32 cellular contexts compared by ENCODE assay signal in genomic region chr14:30990766-30991165, GRCh38. TPM values are rescaled to one million over a fixed set of nuclear protein-coding genes. Genes with fewer than 3 reads are reported as not detected.
DNase-seq lines count a peak whose midpoint lies in the region; ATAC-seq, FAIRE-seq and TF ChIP-seq lines count a peak whose summit lies in the region.
"Had no signal": no experiment of that assay in that cellular context is flagged by ENCODE, and none has a peak within 500 bp of the region (broad histone marks: within the 10 kb centered on the region; RNA-seq: fewer than 3 reads in every experiment).

No MANE protein-coding gene starts in this region.

- H4K20me1 ChIP-seq in GM23248 (ENCODE audit: insufficient read depth) (no peaks in the 10 kb centered on the region), mammary epithelial cell (ENCODE audit: insufficient read depth, low read length) (peaks cover 11% of the 10 kb centered on the region)

- TF ChIP-seq EP300 in A549 (IDR thresholded peaks at IDR 0.05), result no peak

- no peak overlapping the region for H3K9ac ChIP-seq in GM23248
- no peak overlapping the region for H3K9ac ChIP-seq in mammary epithelial cell (ENCODE audit: insufficient read depth, low read length)
- H3K9ac ChIP-seq: neural progenitor cell, parathyroid adenoma had no signal

- H3K4me3 Mint-ChIP-seq in naive thymus-derived CD4-positive, alpha-beta T cell, result no peak overlapping the region
- H3K4me3 Mint-ChIP-seq: activated CD4-positive, alpha-beta memory T cell treated with anti-CD3 and anti-CD28 coated beads for 36 hours; activated T-helper 1 cell treated with anti-CD3 and anti-CD28 coated beads, Interleukin-12 subunit alpha, Interleukin-12 subunit beta, Interleukin-2, Interleukin-4 antibody, amounts not matched to agents 30 ng/mL and 10 ng/mL and 1 ng/mL, durations not matched to agents 14 hours and 24 hours and 36 hours; CD8-positive, alpha-beta T cell; H9; neural progenitor cell; T-helper 2 cell treated with Interferon-gamma antibody and Interleukin-4, amounts not matched to agents 5 μg/mL and 100 μg/mL, for 36 hours had no signal

- CTCF ChIA-PET in A549 (lab: Yijun Ruan, JAX), result no interaction called here
- CTCF ChIA-PET in naive thymus-derived CD4-positive, alpha-beta T cell (lab: Charles Lee), result no interaction called here
- CTCF ChIA-PET in mammary epithelial cell (lab: Charles Lee; ENCODE audit: low non-redundant PET), result no interaction called here

- H3K27me3 ChIP-seq in GM23248 (replicated peaks; ENCODE audit: insufficient read depth) (no peaks in the 10 kb centered on the region), mammary epithelial cell (ENCODE audit: insufficient read depth, low read length) (no peaks in the 10 kb centered on the region)
- H3K27me3 ChIP-seq in naive thymus-derived CD4-positive, alpha-beta T cell (ENCODE audit: control insufficient read depth in 2 of 2, insufficient read depth in 2 of 2, low read length in 2 of 2), result no peaks in the 10 kb centered on the region
- H3K27me3 ChIP-seq: left lung, neural progenitor cell, right atrium auricular region had no signal

- peaks cover 100% of the 10 kb centered on the region for H3K79me2 ChIP-seq in GM23248 (ENCODE audit: insufficient read depth)
- H3K79me2 ChIP-seq in mammary epithelial cell (ENCODE audit: insufficient read depth, low read length), result peaks cover 96% of the 10 kb centered on the region

- no peaks in the 10 kb centered on the region for H3K27me3 Mint-ChIP-seq in naive thymus-derived CD4-positive, alpha-beta T cell
- H3K27me3 Mint-ChIP-seq: activated CD4-positive, alpha-beta memory T cell treated with anti-CD3 and anti-CD28 coated beads for 36 hours had no signal

- H3K36me3 ChIP-seq in GM23248 (ENCODE audit: low read depth) (no peaks in the 10 kb centered on the region), mammary epithelial cell (ENCODE audit: insufficient read depth, low read length) (no peaks in the 10 kb centered on the region)
- no peaks in the 10 kb centered on the region for H3K36me3 ChIP-seq in naive thymus-derived CD4-positive, alpha-beta T cell (ENCODE audit: control insufficient read depth in 2 of 3, insufficient read depth in 3 of 3, low read length in 3 of 3)
- H3K36me3 ChIP-seq: left lung, neural progenitor cell, right atrium auricular region had no signal

- no peaks in the 10 kb centered on the region for H3K9me3 Mint-ChIP-seq in naive thymus-derived CD4-positive, alpha-beta T cell
- H3K9me3 Mint-ChIP-seq: activated CD4-positive, alpha-beta memory T cell treated with anti-CD3 and anti-CD28 coated beads for 36 hours; activated T-helper 1 cell treated with anti-CD3 and anti-CD28 coated beads, Interleukin-12 subunit alpha, Interleukin-12 subunit beta, Interleukin-2, Interleukin-4 antibody, amounts not matched to agents 30 ng/mL and 10 ng/mL and 1 ng/mL, durations not matched to agents 14 hours and 24 hours and 36 hours; CD8-positive, alpha-beta T cell; H9; T-helper 2 cell treated with Interferon-gamma antibody and Interleukin-4, amounts not matched to agents 5 μg/mL and 100 μg/mL, for 36 hours had no signal

- ATAC-seq in A549, result no peak
- no peak for ATAC-seq in naive thymus-derived CD4-positive, alpha-beta T cell
- ATAC-seq: CD8-positive, alpha-beta T cell; left lung had no signal

- H2AFZ ChIP-seq in GM23248, result no peak overlapping the region
- no peak overlapping the region for H2AFZ ChIP-seq in mammary epithelial cell (ENCODE audit: low read depth, low read length)
- H2AFZ ChIP-seq: neural progenitor cell, parathyroid adenoma had no signal

- FAIRE-seq in A549 (lab: Jason Lieb, UNC), result no peak
- FAIRE-seq: colon, GM12891 had no signal

- no peaks in the 10 kb centered on the region for H3K9me2 ChIP-seq in GM23248 (ENCODE audit: insufficient read depth)

- peaks cover 13 to 69% (median 61%) of the 10 kb centered on the region in 7 donors for H3K4me1 Mint-ChIP-seq in naive thymus-derived CD4-positive, alpha-beta T cell

- H3K4me1 ChIP-seq in A549 (peaks cover 53% of the 10 kb centered on the region), GM23248 (ENCODE audit: insufficient read depth) (peaks cover 22% of the 10 kb centered on the region), mammary epithelial cell (ENCODE audit: insufficient read depth, low read length) (peaks cover 18% of the 10 kb centered on the region)
- peaks cover 5% of the 10 kb centered on the region in 2 donors for H3K4me1 ChIP-seq in naive thymus-derived CD4-positive, alpha-beta T cell (ENCODE audit: control insufficient read depth in 2 of 2, insufficient read depth in 2 of 2, low read length in 2 of 2)

- in situ Hi-C loops in GM23248 (cut with MboI), result loop anchor here (25.0 kb wide), 1 partner anchor 347 kb away; no protein-coding TSS in a partner anchor
- in situ Hi-C loops in mammary epithelial cell (cut with MboI; ENCODE audit: low sequenced_read_pairs in 2 of 2), result no loop called here

- dilution Hi-C loops in mammary epithelial cell (cut with HindIII; ENCODE audit: low sequenced_read_pairs), result no loop called here

- peak overlapping the region; percentile 23; the same call in 1 of the 3 replicates for H3K4me2 ChIP-seq in A549
- H3K4me2 ChIP-seq in GM23248 (ENCODE audit: unreplicated experiment), result no peak overlapping the region
- no peak overlapping the region for H3K4me2 ChIP-seq in mammary epithelial cell (ENCODE audit: insufficient read depth, low read depth, low read length)
- H3K4me2 ChIP-seq: neural progenitor cell, smooth muscle cell had no signal

- H3K27ac ChIP-seq in A549, result no peak overlapping the region
- H3K27ac ChIP-seq in GM23248, result no peak overlapping the region
- no peak overlapping the region for H3K27ac ChIP-seq in naive thymus-derived CD4-positive, alpha-beta T cell (ENCODE audit: low read depth, low read length)
- H3K27ac ChIP-seq in mammary epithelial cell (ENCODE audit: insufficient read depth, low read depth, low read length), result no peak overlapping the region
- H3K27ac ChIP-seq: left lung, neural progenitor cell, parathyroid adenoma, right atrium auricular region had no signal

- intact Hi-C loops in naive thymus-derived CD4-positive, alpha-beta T cell (cut with micrococcal nuclease), result no loop called here
- intact Hi-C loops in mammary epithelial cell (cut with micrococcal nuclease), result no loop called here

- peaks cover 25% of the 10 kb centered on the region for H3F3A ChIP-seq in GM23248 (ENCODE audit: insufficient read depth)

- peak overlapping the region in 2 of 9 donors; percentile 6 to 34 for H3K27ac Mint-ChIP-seq in naive thymus-derived CD4-positive, alpha-beta T cell
- H3K27ac Mint-ChIP-seq: activated T-helper 1 cell treated with anti-CD3 and anti-CD28 coated beads, Interleukin-12 subunit alpha, Interleukin-12 subunit beta, Interleukin-2, Interleukin-4 antibody, amounts not matched to agents 30 ng/mL and 10 ng/mL and 1 ng/mL, durations not matched to agents 14 hours and 24 hours and 36 hours; neural progenitor cell; T-helper 2 cell treated with Interferon-gamma antibody and Interleukin-4, amounts not matched to agents 5 μg/mL and 100 μg/mL, for 36 hours had no signal

- TF ChIP-seq RAD21 in A549 (conservative IDR thresholded peaks at IDR 0.05 in 1 of 2, IDR thresholded peaks at IDR 0.05 in 1 of 2), result no peak

- POLR2A ChIA-PET in A549 (lab: Yijun Ruan, JAX), result no interaction called here
- POLR2A ChIA-PET in naive thymus-derived CD4-positive, alpha-beta T cell (lab: Charles Lee), result no interaction called here

- H3K36me3 Mint-ChIP-seq in naive thymus-derived CD4-positive, alpha-beta T cell, result peaks cover 0 to 14% (median 7%) of the 10 kb centered on the region in 5 donors
- H3K36me3 Mint-ChIP-seq: activated CD4-positive, alpha-beta memory T cell treated with anti-CD3 and anti-CD28 coated beads for 36 hours had no signal

- no peaks in the 10 kb centered on the region for H3K9me3 ChIP-seq in A549
- no peaks in the 10 kb centered on the region for H3K9me3 ChIP-seq in GM23248 (ENCODE audit: low read depth)
- H3K9me3 ChIP-seq in naive thymus-derived CD4-positive, alpha-beta T cell (ENCODE audit: control insufficient read depth in 2 of 3, low read length in 3 of 3), result no peaks in the 10 kb centered on the region
- H3K9me3 ChIP-seq in mammary epithelial cell (replicated peaks; ENCODE audit: insufficient read depth, low read length), result no peaks in the 10 kb centered on the region
- H3K9me3 ChIP-seq: left lung, right atrium auricular region had no signal

- BruUV-seq in mammary epithelial cell (replicated peaks; lab: Mats Ljungman, UMichigan), result no TSS peak

- no peak for DNase-seq in A549 (ENCODE audit: low read depth in 1 of 2, low spot score in 1 of 2)
- DNase-seq in GM23248, result peak; percentile 11
- peak; percentile 26 for DNase-seq in choroid plexus epithelial cell (ENCODE audit: low read depth)
- DNase-seq in kidney tubule cell (ENCODE audit: low spot score), result peak; percentile 62
- no peak for DNase-seq in stimulated activated CD4-positive, alpha-beta T cell treated with anti-CD3 and anti-CD28 coated beads, Interleukin-2, amount 100 ng/mL, for 24 hours
- no peak for DNase-seq in iPS-NIHi7 (ENCODE audit: extremely low spot score)
- no peak for DNase-seq in naive thymus-derived CD4-positive, alpha-beta T cell
- DNase-seq in mammary epithelial cell, result no peak
- DNase-seq: 8988T; activated CD4-positive, alpha-beta memory T cell treated with anti-CD3 and anti-CD28 coated beads for 36 hours; activated CD4-positive, alpha-beta T cell treated with anti-CD3 and anti-CD28 coated beads for 1 hour; activated naive CD4-positive, alpha-beta T cell treated with anti-CD3 and anti-CD28 coated beads, Interleukin-2, amount 50 U/mL, for 16 hours; amniotic stem cell; CD8-positive, alpha-beta T cell; effector CD8-positive, alpha-beta T cell; foreskin melanocyte; H9; left lung; mesendoderm; NCI-H1694; NCI-H446; NCI-H774; SIG-M5; stimulated activated naive CD4-positive, alpha-beta T cell treated with Interleukin-2 at 50 U/mL for 16 hours had no signal

- TF ChIP-seq CTCF in A549 (IDR thresholded peaks at IDR 0.05) (no peak), choroid plexus epithelial cell (conservative IDR thresholded peaks at IDR 0.05; ENCODE audit: low read depth, low read length) (no peak), mammary epithelial cell (conservative IDR thresholded peaks at IDR 0.05 in 1 of 2, IDR thresholded peaks at IDR 0.05 in 1 of 2; ENCODE audit: extremely low read depth in 1 of 2, insufficient read depth in 1 of 2, low read depth in 1 of 2, low read length in 2 of 2) (no peak)

- no peak for TF ChIP-seq POLR2A in A549 (IDR thresholded peaks at IDR 0.05; ENCODE audit: low read length)

- H3K4me3 ChIP-seq in A549 (no peak overlapping the region), GM23248 (no peak overlapping the region), choroid plexus epithelial cell (ENCODE audit: low read depth, low read length) (no peak overlapping the region), mammary epithelial cell (replicated peaks in 1 of 3; ENCODE audit: insufficient read depth in 1 of 3, low read depth in 2 of 3, low read length in 3 of 3) (no peak overlapping the region)
- no peak overlapping the region for H3K4me3 ChIP-seq in naive thymus-derived CD4-positive, alpha-beta T cell (ENCODE audit: low read length)
- H3K4me3 ChIP-seq: left lung, neural progenitor cell, right atrium auricular region, smooth muscle cell had no signal

RNA-seq across cellular contexts. Expression of gene AP4S1, which starts 34.7 kb away (rescaled TPM):
- 8.5 and 12.4 TPM in 2 replicates for polyA plus RNA-seq in A549 (2011; rRNA removed)
- 2.4 and 2.7 TPM in 2 replicates for polyA plus RNA-seq in A549 (2012; cell fraction: cytosol; rRNA removed)
- polyA plus RNA-seq in A549 (2012; cell fraction: nucleus; rRNA removed), result 2.2 and 3.7 TPM in 2 replicates
- 13.4 to 16.0 TPM (median 14.4 TPM) in 3 replicates for polyA plus RNA-seq in A549 (2017; fragmentation: RNase III; extraction: RNeasy Plus Mini Kit Qiagen cat#74134 plus additional on column Dnase treatment)
- polyA minus RNA-seq in A549 (2011; rRNA and poly(A)+ RNA removed), result 3.7 and 5.3 TPM in 2 replicates
- total RNA-seq in GM23248 (2014; rRNA removed; shearing (Covaris generic)), result 8.7 and 9.9 TPM in 2 replicates
- 6.3 and 7.7 TPM in 2 replicates for polyA plus RNA-seq in GM23248 (2016; fragmentation: Nextera tagmentation; extraction: Ambion mirVana)
- total RNA-seq in naive thymus-derived CD4-positive, alpha-beta T cell, result 10 to 100 TPM in 4 of 5 experiments, 1 to 10 TPM in 1; 7.9 to 22.0 (median 15.9) TPM
- 10 to 100 TPM; 10.7 to 10.9 TPM for polyA plus RNA-seq in naive thymus-derived CD4-positive, alpha-beta T cell
- total RNA-seq in mammary epithelial cell, result 1 to 10 TPM; 3.2 to 5.3 TPM
- polyA plus RNA-seq in mammary epithelial cell, result 3.9 TPM
- 5.5 TPM for polyA minus RNA-seq in mammary epithelial cell

RNA-seq across cellular contexts. Expression of gene STRN3, which starts 35.4 kb away (rescaled TPM):
- 37.3 and 44.8 TPM in 2 replicates for polyA plus RNA-seq in A549 (2011; rRNA removed)
- 7.1 and 8.2 TPM in 2 replicates for polyA plus RNA-seq in A549 (2012; cell fraction: cytosol; rRNA removed)
- 9.0 and 11.1 TPM in 2 replicates for polyA plus RNA-seq in A549 (2012; cell fraction: nucleus; rRNA removed)
- polyA plus RNA-seq in A549 (2017; fragmentation: RNase III; extraction: RNeasy Plus Mini Kit Qiagen cat#74134 plus additional on column Dnase treatment), result 21.6 to 22.9 TPM (median 22.1 TPM) in 3 replicates
- 35.2 and 36.8 TPM in 2 replicates for polyA minus RNA-seq in A549 (2011; rRNA and poly(A)+ RNA removed)
- total RNA-seq in GM23248 (2014; rRNA removed; shearing (Covaris generic)), result 31.6 and 44.2 TPM in 2 replicates
- 25.6 TPM in 2 replicates for polyA plus RNA-seq in GM23248 (2016; fragmentation: Nextera tagmentation; extraction: Ambion mirVana)
- 10 to 100 TPM; 20.4 to 28.7 (median 25.2) TPM for total RNA-seq in naive thymus-derived CD4-positive, alpha-beta T cell
- 1 to 10 TPM; 3.5 to 5.8 TPM for polyA plus RNA-seq in naive thymus-derived CD4-positive, alpha-beta T cell
- 10 to 100 TPM; 52.9 to 76.8 TPM for total RNA-seq in mammary epithelial cell
- polyA plus RNA-seq in mammary epithelial cell, result 15.1 TPM
- 47.3 TPM for polyA minus RNA-seq in mammary epithelial cell

Comparison
In these comparisons a context has a peak if more than half of its experiments do, and no peak if none do; other contexts are left out.
1. DNase-seq: peak in GM23248 (single experiment), choroid plexus epithelial cell (single experiment) and kidney tubule cell (single experiment); none in A549 (0 of 2), stimulated activated CD4-positive, alpha-beta T cell treated with anti-CD3 and anti-CD28 coated beads, Interleukin-2, amount 100 ng/mL, for 24 hours (0 of 2), iPS-NIHi7 (single experiment), naive thymus-derived CD4-positive, alpha-beta T cell (0 of 9) and mammary epithelial cell (single experiment).